1 cellular context compared by ENCODE assay signal in the genomic region with DNA sequence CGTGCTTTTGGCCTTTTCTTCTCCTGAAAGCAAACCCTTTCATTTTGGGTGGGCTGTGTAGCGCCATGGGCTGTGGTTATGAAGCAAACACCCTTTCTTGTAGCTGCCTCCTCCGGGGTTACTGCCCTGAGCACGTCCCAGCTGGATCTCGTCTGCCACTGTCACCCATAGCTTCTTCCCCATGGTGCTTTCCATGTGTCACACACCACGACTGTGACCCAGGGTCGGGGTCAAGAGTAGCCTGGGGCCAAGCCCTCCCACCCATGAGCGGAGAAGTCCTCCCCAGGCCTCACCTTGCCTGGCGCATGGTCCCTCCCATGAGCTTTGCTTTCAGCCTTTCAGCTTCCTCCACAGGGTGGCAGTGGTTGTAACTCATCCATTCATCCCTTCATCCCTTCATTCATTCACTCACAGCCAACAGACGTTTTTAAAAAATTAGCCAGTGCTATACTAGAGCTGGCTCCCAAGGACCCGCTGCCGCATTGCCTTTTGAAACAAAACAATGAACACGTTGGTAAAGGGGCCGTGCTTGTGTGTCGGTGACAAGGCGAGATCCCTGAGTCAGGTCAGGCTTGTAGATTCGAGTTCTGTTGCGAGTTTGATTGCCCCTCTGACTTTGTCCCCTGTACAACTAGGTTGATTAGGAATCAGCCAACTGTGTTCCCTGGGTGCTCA.
A peak's percentile ranks its signal among the peaks of the same experiment; 100 is the strongest.
TF ChIP-seq lines count a peak whose summit lies in the region.

No MANE protein-coding gene starts in this region.

TF ChIP-seq in HepG2, 621 proteins besides CTCF, POLR2A, EP300 and RAD21:
- no peak for TF ChIP-seq ZBTB3 (CRISPR knock-in tag; IDR thresholded peaks at IDR 0.05; ENCODE audit: borderline replicate concordance, low read depth)
- TF ChIP-seq, protein P1, sequence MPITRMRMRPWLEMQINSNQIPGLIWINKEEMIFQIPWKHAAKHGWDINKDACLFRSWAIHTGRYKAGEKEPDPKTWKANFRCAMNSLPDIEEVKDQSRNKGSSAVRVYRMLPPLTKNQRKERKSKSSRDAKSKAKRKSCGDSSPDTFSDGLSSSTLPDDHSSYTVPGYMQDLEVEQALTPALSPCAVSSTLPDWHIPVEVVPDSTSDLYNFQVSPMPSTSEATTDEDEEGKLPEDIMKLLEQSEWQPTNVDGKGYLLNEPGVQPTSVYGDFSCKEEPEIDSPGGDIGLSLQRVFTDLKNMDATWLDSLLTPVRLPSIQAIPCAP (CRISPR knock-in tag; IDR thresholded peaks at IDR 0.05; ENCODE audit: low read depth) = no peak
- no peak for TF ChIP-seq ZSCAN31 (CRISPR knock-in tag; IDR thresholded peaks at IDR 0.05; ENCODE audit: low read depth)
- no peak for TF ChIP-seq ZFP37 (CRISPR knock-in tag; IDR thresholded peaks at IDR 0.05; ENCODE audit: borderline replicate concordance)
- no peak for TF ChIP-seq ZFAT (CRISPR knock-in tag; conservative IDR thresholded peaks at IDR 0.05)
- no peak for TF ChIP-seq ZBTB8A (CRISPR knock-in tag; IDR thresholded peaks at IDR 0.05; ENCODE audit: borderline replicate concordance, low read depth)
- TF ChIP-seq ZNF24 (IDR thresholded peaks at IDR 0.05) = peak; percentile 30; the same call in 1 of the 2 replicates
- no peak for TF ChIP-seq ZNF850 (CRISPR knock-in tag; conservative IDR thresholded peaks at IDR 0.05)
TF ChIP-seq in HepG2: peak in this region for 1.
